ENCODE assay signal across 2 cellular contexts in the genomic region with DNA sequence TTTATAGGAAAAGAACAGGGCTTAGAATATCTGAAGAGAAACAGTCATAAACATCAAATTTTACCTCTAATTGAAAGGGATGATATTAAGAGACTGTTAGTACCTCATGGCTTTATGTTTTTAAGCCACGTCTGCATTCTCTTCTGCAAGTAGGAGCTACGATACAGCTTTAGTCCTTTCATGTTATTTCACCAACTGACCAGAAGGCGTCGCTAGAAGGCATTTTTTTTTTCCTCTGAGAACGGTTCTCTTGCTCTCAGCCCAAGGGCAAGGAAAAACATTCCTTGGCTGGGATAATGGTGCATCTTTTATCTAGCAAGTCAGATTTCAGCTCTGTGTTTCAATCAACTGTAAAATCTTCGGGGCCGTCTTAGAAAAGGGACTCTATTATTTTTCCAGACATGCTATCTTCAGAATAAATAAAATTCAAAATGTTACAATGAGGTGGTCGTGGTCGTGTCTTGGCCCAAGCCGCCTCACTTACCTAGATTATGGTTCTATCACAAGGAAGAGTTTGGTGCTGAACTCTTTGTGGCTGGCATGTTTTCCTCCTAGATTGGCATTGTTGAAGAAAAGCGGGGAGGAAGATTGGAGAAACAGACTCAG.
TF ChIP-seq lines count a peak whose summit lies in the region.

No MANE protein-coding gene starts in this region.

TF ChIP-seq in GM23338, 12 proteins besides CTCF, POLR2A, EP300 and RAD21 (continued from another document):
- TF ChIP-seq JUNB (IDR thresholded peaks at IDR 0.05; ENCODE audit: unreplicated experiment) (no peak), STAT1 (IDR thresholded peaks at IDR 0.05; ENCODE audit: unreplicated experiment) (no peak), ZNF331 (CRISPR knock-in tag; IDR thresholded peaks at IDR 0.05; ENCODE audit: low read depth) (no peak), POLR2AphosphoS5 (IDR thresholded peaks at IDR 0.05; ENCODE audit: low read depth) (no peak), ZNF462 (CRISPR knock-in tag; IDR thresholded peaks at IDR 0.05) (no peak), EZH2phosphoT487 (IDR thresholded peaks at IDR 0.05; ENCODE audit: unreplicated experiment) (no peak), NANOG (IDR thresholded peaks at IDR 0.05; ENCODE audit: borderline replicate concordance) (no peak)
- TF ChIP-seq, protein P1, sequence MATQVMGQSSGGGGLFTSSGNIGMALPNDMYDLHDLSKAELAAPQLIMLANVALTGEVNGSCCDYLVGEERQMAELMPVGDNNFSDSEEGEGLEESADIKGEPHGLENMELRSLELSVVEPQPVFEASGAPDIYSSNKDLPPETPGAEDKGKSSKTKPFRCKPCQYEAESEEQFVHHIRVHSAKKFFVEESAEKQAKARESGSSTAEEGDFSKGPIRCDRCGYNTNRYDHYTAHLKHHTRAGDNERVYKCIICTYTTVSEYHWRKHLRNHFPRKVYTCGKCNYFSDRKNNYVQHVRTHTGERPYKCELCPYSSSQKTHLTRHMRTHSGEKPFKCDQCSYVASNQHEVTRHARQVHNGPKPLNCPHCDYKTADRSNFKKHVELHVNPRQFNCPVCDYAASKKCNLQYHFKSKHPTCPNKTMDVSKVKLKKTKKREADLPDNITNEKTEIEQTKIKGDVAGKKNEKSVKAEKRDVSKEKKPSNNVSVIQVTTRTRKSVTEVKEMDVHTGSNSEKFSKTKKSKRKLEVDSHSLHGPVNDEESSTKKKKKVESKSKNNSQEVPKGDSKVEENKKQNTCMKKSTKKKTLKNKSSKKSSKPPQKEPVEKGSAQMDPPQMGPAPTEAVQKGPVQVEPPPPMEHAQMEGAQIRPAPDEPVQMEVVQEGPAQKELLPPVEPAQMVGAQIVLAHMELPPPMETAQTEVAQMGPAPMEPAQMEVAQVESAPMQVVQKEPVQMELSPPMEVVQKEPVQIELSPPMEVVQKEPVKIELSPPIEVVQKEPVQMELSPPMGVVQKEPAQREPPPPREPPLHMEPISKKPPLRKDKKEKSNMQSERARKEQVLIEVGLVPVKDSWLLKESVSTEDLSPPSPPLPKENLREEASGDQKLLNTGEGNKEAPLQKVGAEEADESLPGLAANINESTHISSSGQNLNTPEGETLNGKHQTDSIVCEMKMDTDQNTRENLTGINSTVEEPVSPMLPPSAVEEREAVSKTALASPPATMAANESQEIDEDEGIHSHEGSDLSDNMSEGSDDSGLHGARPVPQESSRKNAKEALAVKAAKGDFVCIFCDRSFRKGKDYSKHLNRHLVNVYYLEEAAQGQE (IDR thresholded peaks at IDR 0.05; ENCODE audit: unreplicated experiment), result no peak

TF ChIP-seq in WTC11, 78 proteins besides CTCF, POLR2A, EP300 and RAD21 (continued from another document):
- TF ChIP-seq AFF4 (CRISPR knock-in tag; IDR thresholded peaks at IDR 0.05; ENCODE audit: borderline replicate concordance), result no peak
- TF ChIP-seq GRHL2 (CRISPR knock-in tag; IDR thresholded peaks at IDR 0.05; ENCODE audit: insufficient replicate concordance, severe bottlenecking), result no peak
- TF ChIP-seq, protein P2, sequence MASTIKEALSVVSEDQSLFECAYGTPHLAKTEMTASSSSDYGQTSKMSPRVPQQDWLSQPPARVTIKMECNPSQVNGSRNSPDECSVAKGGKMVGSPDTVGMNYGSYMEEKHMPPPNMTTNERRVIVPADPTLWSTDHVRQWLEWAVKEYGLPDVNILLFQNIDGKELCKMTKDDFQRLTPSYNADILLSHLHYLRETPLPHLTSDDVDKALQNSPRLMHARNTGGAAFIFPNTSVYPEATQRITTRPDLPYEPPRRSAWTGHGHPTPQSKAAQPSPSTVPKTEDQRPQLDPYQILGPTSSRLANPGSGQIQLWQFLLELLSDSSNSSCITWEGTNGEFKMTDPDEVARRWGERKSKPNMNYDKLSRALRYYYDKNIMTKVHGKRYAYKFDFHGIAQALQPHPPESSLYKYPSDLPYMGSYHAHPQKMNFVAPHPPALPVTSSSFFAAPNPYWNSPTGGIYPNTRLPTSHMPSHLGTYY (CRISPR knock-in tag; IDR thresholded peaks at IDR 0.05), result no peak
- TF ChIP-seq HMGXB4 (CRISPR knock-in tag; IDR thresholded peaks at IDR 0.05), result no peak
- no peak for TF ChIP-seq MYBL2 (CRISPR knock-in tag; IDR thresholded peaks at IDR 0.05)
- TF ChIP-seq, protein P3, sequence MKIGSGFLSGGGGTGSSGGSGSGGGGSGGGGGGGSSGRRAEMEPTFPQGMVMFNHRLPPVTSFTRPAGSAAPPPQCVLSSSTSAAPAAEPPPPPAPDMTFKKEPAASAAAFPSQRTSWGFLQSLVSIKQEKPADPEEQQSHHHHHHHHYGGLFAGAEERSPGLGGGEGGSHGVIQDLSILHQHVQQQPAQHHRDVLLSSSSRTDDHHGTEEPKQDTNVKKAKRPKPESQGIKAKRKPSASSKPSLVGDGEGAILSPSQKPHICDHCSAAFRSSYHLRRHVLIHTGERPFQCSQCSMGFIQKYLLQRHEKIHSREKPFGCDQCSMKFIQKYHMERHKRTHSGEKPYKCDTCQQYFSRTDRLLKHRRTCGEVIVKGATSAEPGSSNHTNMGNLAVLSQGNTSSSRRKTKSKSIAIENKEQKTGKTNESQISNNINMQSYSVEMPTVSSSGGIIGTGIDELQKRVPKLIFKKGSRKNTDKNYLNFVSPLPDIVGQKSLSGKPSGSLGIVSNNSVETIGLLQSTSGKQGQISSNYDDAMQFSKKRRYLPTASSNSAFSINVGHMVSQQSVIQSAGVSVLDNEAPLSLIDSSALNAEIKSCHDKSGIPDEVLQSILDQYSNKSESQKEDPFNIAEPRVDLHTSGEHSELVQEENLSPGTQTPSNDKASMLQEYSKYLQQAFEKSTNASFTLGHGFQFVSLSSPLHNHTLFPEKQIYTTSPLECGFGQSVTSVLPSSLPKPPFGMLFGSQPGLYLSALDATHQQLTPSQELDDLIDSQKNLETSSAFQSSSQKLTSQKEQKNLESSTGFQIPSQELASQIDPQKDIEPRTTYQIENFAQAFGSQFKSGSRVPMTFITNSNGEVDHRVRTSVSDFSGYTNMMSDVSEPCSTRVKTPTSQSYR (CRISPR knock-in tag; IDR thresholded peaks at IDR 0.05), result no peak
- no peak for TF ChIP-seq ELF4 (CRISPR knock-in tag; IDR thresholded peaks at IDR 0.05; ENCODE audit: low read depth)
- TF ChIP-seq NFE2L1 (CRISPR knock-in tag; IDR thresholded peaks at IDR 0.05), result no peak
- no peak for TF ChIP-seq ZNF512 (CRISPR knock-in tag; IDR thresholded peaks at IDR 0.05; ENCODE audit: borderline replicate concordance)
- TF ChIP-seq ATF1 (CRISPR knock-in tag; IDR thresholded peaks at IDR 0.05), result no peak
- TF ChIP-seq ETV6 (CRISPR knock-in tag; IDR thresholded peaks at IDR 0.05), result no peak
- no peak for TF ChIP-seq E2F5 (CRISPR knock-in tag; IDR thresholded peaks at IDR 0.05)
- TF ChIP-seq ZNF232 (CRISPR knock-in tag; IDR thresholded peaks at IDR 0.05), result no peak
- TF ChIP-seq, protein P4, sequence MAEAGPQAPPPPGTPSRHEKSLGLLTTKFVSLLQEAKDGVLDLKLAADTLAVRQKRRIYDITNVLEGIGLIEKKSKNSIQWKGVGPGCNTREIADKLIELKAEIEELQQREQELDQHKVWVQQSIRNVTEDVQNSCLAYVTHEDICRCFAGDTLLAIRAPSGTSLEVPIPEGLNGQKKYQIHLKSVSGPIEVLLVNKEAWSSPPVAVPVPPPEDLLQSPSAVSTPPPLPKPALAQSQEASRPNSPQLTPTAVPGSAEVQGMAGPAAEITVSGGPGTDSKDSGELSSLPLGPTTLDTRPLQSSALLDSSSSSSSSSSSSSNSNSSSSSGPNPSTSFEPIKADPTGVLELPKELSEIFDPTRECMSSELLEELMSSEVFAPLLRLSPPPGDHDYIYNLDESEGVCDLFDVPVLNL (CRISPR knock-in tag; IDR thresholded peaks at IDR 0.05; ENCODE audit: borderline replicate concordance, low read depth), result no peak
- TF ChIP-seq ATF3 (CRISPR knock-in tag; conservative IDR thresholded peaks at IDR 0.05), result no peak
- no peak for TF ChIP-seq NR1H2 (CRISPR knock-in tag; IDR thresholded peaks at IDR 0.05)
